ENCODE assay signal across 8 cellular contexts in genomic region chr11:130314749-130315285, GRCh38. TPM values are rescaled to one million over a fixed set of nuclear protein-coding genes. Genes with fewer than 3 reads are reported as not detected.
DNase-seq lines count a peak whose midpoint lies in the region; ATAC-seq and TF ChIP-seq lines count a peak whose summit lies in the region.

ZBTB44 (minus strand) TSS chr11:130314917; CDS start chr11:130261873, 53,044 bp downstream.

- peak; percentile 80 for TF ChIP-seq POLR2A in NB4 (IDR thresholded peaks at IDR 0.05; ENCODE audit: extremely low read depth, insufficient read length)

- H3K4me3 Mint-ChIP-seq in glutamatergic neuron (ENCODE audit: unreplicated experiment) (peak within 1 kb of the TSS; percentile 93), osteocyte (ENCODE audit: unreplicated experiment) (peak within 1 kb of the TSS; percentile 81)

- no peaks in the 10 kb centered on the region for H3K4me1 Mint-ChIP-seq in glutamatergic neuron (ENCODE audit: low read depth, unreplicated experiment)
- H3K4me1 Mint-ChIP-seq in osteocyte (ENCODE audit: unreplicated experiment), result peaks cover 29% of the 10 kb centered on the region

- H3K27me3 Mint-ChIP-seq in glutamatergic neuron (ENCODE audit: unreplicated experiment) (peaks cover 4% of the 10 kb centered on the region), osteocyte (ENCODE audit: unreplicated experiment) (no peaks in the 10 kb centered on the region)

- no peaks in the 10 kb centered on the region for H3K27me3 ChIP-seq in thoracic aorta (replicated peaks; ENCODE audit: insufficient read depth)

- peak within 1 kb of the TSS; percentile 90 to 91 for H3K27ac ChIP-seq in thoracic aorta

- DNase-seq in GM04503 (ENCODE audit: low read depth), result peak; percentile 36
- DNase-seq in HEK293T (ENCODE audit: extremely low spot score), result peak; percentile 93
- peak; percentile 94 for DNase-seq in NB4 (ENCODE audit: low read depth)
- peak; percentile 63 for DNase-seq in SKM-1 (lab: John Stamatoyannopoulos, UW; ENCODE audit: unreplicated experiment)
- DNase-seq in activated naive CD4-positive, alpha-beta T cell treated with anti-CD3 and anti-CD28 coated beads, Interleukin-2, amount 50 U/mL, for 72 hours (ENCODE audit: low spot score in 2 of 2), result peak; percentile 80 to 90
- peak; percentile 92 for DNase-seq in glutamatergic neuron
- DNase-seq in osteocyte (ENCODE audit: extremely low spot score, unreplicated experiment), result peak; percentile 96
- DNase-seq in thoracic aorta (ENCODE audit: low spot score), result peak; percentile 61

- H3K9me3 ChIP-seq in thoracic aorta, result no peaks in the 10 kb centered on the region

- ATAC-seq in activated naive CD4-positive, alpha-beta T cell treated with anti-CD3 and anti-CD28 coated beads, Interleukin-2, amount 50 U/mL, for 72 hours, result peak; percentile 76 to 84
- ATAC-seq in thoracic aorta (ENCODE audit: insufficient number of reproducible peaks, low FRiP score, low read depth), result peak; percentile 83

- H3K4me1 ChIP-seq in thoracic aorta (ENCODE audit: control insufficient read depth in 1 of 2, low read depth in 2 of 2), result peaks cover 16 to 43% of the 10 kb centered on the region in 2 donors

- CTCF ChIA-PET in HEK293T (lab: Yijun Ruan, JAX), result no interaction called here

- H3K27ac Mint-ChIP-seq in activated naive CD4-positive, alpha-beta T cell treated with anti-CD3 and anti-CD28 coated beads, Interleukin-2, amount 50 U/mL, for 72 hours, result peak within 1 kb of the TSS; percentile 95 to 98
- H3K27ac Mint-ChIP-seq in glutamatergic neuron (ENCODE audit: unreplicated experiment) (peak within 1 kb of the TSS; percentile 80), osteocyte (ENCODE audit: unreplicated experiment) (peak within 1 kb of the TSS; percentile 84)

- POLR2A ChIA-PET in HEK293T (lab: Yijun Ruan, JAX), result no interaction called here

- peaks cover 6% of the 10 kb centered on the region in 2 donors for H3K36me3 Mint-ChIP-seq in activated naive CD4-positive, alpha-beta T cell treated with anti-CD3 and anti-CD28 coated beads, Interleukin-2, amount 50 U/mL, for 72 hours
- H3K36me3 Mint-ChIP-seq in glutamatergic neuron (ENCODE audit: unreplicated experiment), result peaks cover 2% of the 10 kb centered on the region
- no peaks in the 10 kb centered on the region for H3K36me3 Mint-ChIP-seq in osteocyte (ENCODE audit: unreplicated experiment)

- H3K4me3 ChIP-seq in NB4 (ENCODE audit: low read depth, low read length) (peak within 1 kb of the TSS; percentile 96), thoracic aorta (peak within 1 kb of the TSS; percentile 98)

- no peaks in the 10 kb centered on the region for H3K9me3 Mint-ChIP-seq in activated naive CD4-positive, alpha-beta T cell treated with anti-CD3 and anti-CD28 coated beads, Interleukin-2, amount 50 U/mL, for 72 hours
- no peaks in the 10 kb centered on the region for H3K9me3 Mint-ChIP-seq in glutamatergic neuron (ENCODE audit: unreplicated experiment)
- H3K9me3 Mint-ChIP-seq in osteocyte (ENCODE audit: unreplicated experiment), result no peaks in the 10 kb centered on the region

- H3K36me3 ChIP-seq in thoracic aorta, result no peaks in the 10 kb centered on the region

- TF ChIP-seq CTCF in NB4 (IDR thresholded peaks at IDR 0.05; ENCODE audit: low read depth, low read length), result no peak
- no peak for TF ChIP-seq CTCF in glutamatergic neuron (IDR thresholded peaks at IDR 0.05; ENCODE audit: partially characterized antibody, unreplicated experiment)
- no peak for TF ChIP-seq CTCF in osteocyte (IDR thresholded peaks at IDR 0.05)
- no peak for TF ChIP-seq CTCF in thoracic aorta (IDR thresholded peaks at IDR 0.05)

TF ChIP-seq in HEK293T, 16 proteins besides CTCF, POLR2A, EP300 and RAD21:
- TF ChIP-seq HDGF (IDR thresholded peaks at IDR 0.05; ENCODE audit: borderline replicate concordance), result no peak
- TF ChIP-seq PKNOX1 (IDR thresholded peaks at IDR 0.05), result no peak
- peak; percentile 32; the same call in 1 of the 2 replicates for TF ChIP-seq L3MBTL2 (conservative IDR thresholded peaks at IDR 0.05)
- TF ChIP-seq FOXM1 (IDR thresholded peaks at IDR 0.05; ENCODE audit: borderline replicate concordance), result no peak
- TF ChIP-seq CTBP1 (IDR thresholded peaks at IDR 0.05; ENCODE audit: borderline replicate concordance), result no peak
- no peak for TF ChIP-seq LEF1 (IDR thresholded peaks at IDR 0.05; ENCODE audit: borderline replicate concordance)
- TF ChIP-seq ZNF384 (IDR thresholded peaks at IDR 0.05), result no peak
- TF ChIP-seq BHLHE40 (IDR thresholded peaks at IDR 0.05; ENCODE audit: borderline replicate concordance), result no peak
TF ChIP-seq in HEK293T: peak in this region for 1.

RNA-seq across cellular contexts. Expression of gene ZBTB44, which starts in this region (rescaled TPM):
- 10 to 100 TPM; 43.4 to 47.2 TPM for total RNA-seq in activated naive CD4-positive, alpha-beta T cell treated with anti-CD3 and anti-CD28 coated beads, Interleukin-2, amount 50 U/mL, for 72 hours
- total RNA-seq in glutamatergic neuron (ENCODE audit: unreplicated experiment) (23.3 TPM), osteocyte (28.1 and 32.5 TPM in 2 replicates), thoracic aorta (10 to 100 TPM; 38.0 to 48.7 TPM)

Comparison
In these comparisons a context has a peak if more than half of its experiments do, and no peak if none do; other contexts are left out.
1. Peak in every context shown above with its lines: DNase-seq, ATAC-seq, H3K4me3 ChIP-seq and H3K27ac ChIP-seq.
2. DNase-seq: peak in every context shown above with its lines; median percentile 96 in osteocyte; 94 in NB4; 93 in HEK293T; 92 in glutamatergic neuron; 85 in activated naive CD4-positive, alpha-beta T cell treated with anti-CD3 and anti-CD28 coated beads, Interleukin-2, amount 50 U/mL, for 72 hours; 63 in SKM-1; 61 in thoracic aorta; 36 in GM04503.